Comparison of ENCODE assay signal across 10 cellular contexts in genomic region chr2:20611077-20611843, GRCh38. TPM values are rescaled to one million over a fixed set of nuclear protein-coding genes. Genes with fewer than 3 reads are reported as not detected.
DNase-seq lines count a peak whose midpoint lies in the region; ATAC-seq, FAIRE-seq and TF ChIP-seq lines count a peak whose summit lies in the region.
"Had no signal": no experiment of that assay in that cellular context is flagged by ENCODE, and none has a peak within 500 bp of the region (broad histone marks: within the 10 kb centered on the region; RNA-seq: fewer than 3 reads in every experiment).

No MANE protein-coding gene starts in this region.

- intact Hi-C loops in activated CD4-positive, alpha-beta T cell treated with anti-CD3 and anti-CD28 coated beads, Interleukin-2, amount 10 ng/mL, durations not matched to agents 24 days and 14 days (cut with micrococcal nuclease), result no loop called here

- H3K9me3 Mint-ChIP-seq in activated CD4-positive, alpha-beta T cell treated with anti-CD3 and anti-CD28 coated beads, Interleukin-2, amount 10 ng/mL, durations not matched to agents 24 days and 14 days, result peaks cover 4% of the 10 kb centered on the region

- H3K27ac Mint-ChIP-seq in activated CD4-positive, alpha-beta T cell treated with anti-CD3 and anti-CD28 coated beads, Interleukin-2, amount 10 ng/mL, durations not matched to agents 24 days and 14 days, result no peak overlapping the region

- H3K36me3 Mint-ChIP-seq in activated CD4-positive, alpha-beta T cell treated with anti-CD3 and anti-CD28 coated beads, Interleukin-2, amount 10 ng/mL, durations not matched to agents 24 days and 14 days (ENCODE audit: low read depth), result no peaks in the 10 kb centered on the region

- FAIRE-seq in bronchial epithelial cell (lab: Jason Lieb, UNC), result no peak

- H3K36me3 ChIP-seq in bronchial epithelial cell (ENCODE audit: control insufficient read depth, insufficient read depth, low read length), result no peaks in the 10 kb centered on the region

- no peak for TF ChIP-seq CTCF in bronchial epithelial cell (IDR thresholded peaks at IDR 0.05; ENCODE audit: insufficient read depth, low read length, severe bottlenecking)

- H3K4me1 Mint-ChIP-seq in activated CD4-positive, alpha-beta T cell treated with anti-CD3 and anti-CD28 coated beads, Interleukin-2, amount 10 ng/mL, durations not matched to agents 24 days and 14 days, result no peaks in the 10 kb centered on the region

- H3K27me3 Mint-ChIP-seq in activated CD4-positive, alpha-beta T cell treated with anti-CD3 and anti-CD28 coated beads, Interleukin-2, amount 10 ng/mL, durations not matched to agents 24 days and 14 days, result no peaks in the 10 kb centered on the region

- H3K4me3 Mint-ChIP-seq in activated CD4-positive, alpha-beta T cell treated with anti-CD3 and anti-CD28 coated beads, Interleukin-2, amount 10 ng/mL, durations not matched to agents 24 days and 14 days, result no peak overlapping the region

- H3K4me3 ChIP-seq in bronchial epithelial cell (ENCODE audit: low read depth, low read length), result no peak overlapping the region
- H3K4me3 ChIP-seq in skeletal muscle cell (ENCODE audit: low read depth, low read length), result no peak overlapping the region
- H3K4me3 ChIP-seq: skin epidermis had no signal

- ATAC-seq in GM19452 (IDR thresholded peaks at IDR 0.05; ENCODE audit: unreplicated experiment), result no peak

- H3K27me3 ChIP-seq in bronchial epithelial cell (ENCODE audit: control insufficient read depth, insufficient read depth, low read length), result no peaks in the 10 kb centered on the region

- DNase-seq in HCEC 1CT, result peak; percentile 39
- peak; percentile 72 for DNase-seq in bronchial epithelial cell (ENCODE audit: low read depth)
- DNase-seq in kidney glomerular epithelial cell (lab: John Stamatoyannopoulos, UW), result peak; percentile 92
- peak; percentile 88 for DNase-seq in skeletal muscle cell (ENCODE audit: low read depth)
- no peak for DNase-seq in NCI-H187 (lab: John Stamatoyannopoulos, UW)
- no peak for DNase-seq in activated CD4-positive, alpha-beta T cell treated with anti-CD3 and anti-CD28 coated beads, Interleukin-2, amount 10 ng/mL, durations not matched to agents 24 days and 14 days
- no peak for DNase-seq in globus pallidus (ENCODE audit: low spot score)
- DNase-seq: Kasumi-1 had no signal

RNA-seq across cellular contexts. Expression of gene HS1BP3, which starts 39.6 kb away (rescaled TPM):
- total RNA-seq in bronchial epithelial cell, result 27.6 and 37.8 TPM in 2 replicates
- total RNA-seq in activated CD4-positive, alpha-beta T cell treated with anti-CD3 and anti-CD28 coated beads, Interleukin-2, amount 10 ng/mL, durations not matched to agents 24 days and 14 days, result 7.1 and 8.9 TPM in 2 replicates

RNA-seq across cellular contexts. Expression of gene GDF7, which starts 55.7 kb away (rescaled TPM):
- under 0.01 and 0.13 TPM in 2 replicates for total RNA-seq in bronchial epithelial cell
- total RNA-seq in activated CD4-positive, alpha-beta T cell treated with anti-CD3 and anti-CD28 coated beads, Interleukin-2, amount 10 ng/mL, durations not matched to agents 24 days and 14 days, result 0.26 TPM in 2 replicates

Comparison
In these comparisons a context has a peak if more than half of its experiments do, and no peak if none do; other contexts are left out.
1. DNase-seq: peak in HCEC 1CT (single experiment), bronchial epithelial cell (single experiment), kidney glomerular epithelial cell (single experiment) and skeletal muscle cell (single experiment); none in NCI-H187 (0 of 2), activated CD4-positive, alpha-beta T cell treated with anti-CD3 and anti-CD28 coated beads, Interleukin-2, amount 10 ng/mL, durations not matched to agents 24 days and 14 days (single experiment) and globus pallidus (single experiment).